Comparison of ENCODE assay signal across 25 cellular contexts in the genomic region with DNA sequence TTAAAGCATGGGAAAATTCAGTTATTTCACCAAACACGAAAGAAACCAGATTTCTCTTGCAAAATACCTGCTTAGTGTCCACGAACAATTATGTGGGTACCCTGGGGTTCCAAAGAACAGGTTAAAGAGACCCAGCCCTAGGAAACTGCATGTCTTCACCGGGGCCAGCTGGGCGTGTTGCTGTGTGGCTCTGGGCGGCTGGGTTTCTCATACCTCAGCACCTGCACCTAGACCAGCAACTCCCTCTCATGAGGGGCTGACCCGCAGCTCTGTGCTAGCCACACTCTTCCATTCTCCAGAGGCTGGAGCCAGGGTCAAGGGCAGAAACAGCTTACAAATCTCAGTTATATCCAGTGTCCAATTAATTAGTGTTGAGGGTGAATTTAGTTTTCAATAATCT. TPM values are rescaled to one million over a fixed set of nuclear protein-coding genes. Genes with fewer than 3 reads are reported as not detected.
DNase-seq lines count a peak whose midpoint lies in the region; ATAC-seq and TF ChIP-seq lines count a peak whose summit lies in the region.
"Had no signal": no experiment of that assay in that cellular context is flagged by ENCODE, and none has a peak within 500 bp of the region (broad histone marks: within the 10 kb centered on the region; RNA-seq: fewer than 3 reads in every experiment).

No MANE protein-coding gene starts in this region.

- H3K27ac Mint-ChIP-seq in activated CD8-positive, alpha-beta memory T cell treated with anti-CD3 and anti-CD28 coated beads, Interleukin-2, amount 10 ng/mL, durations not matched to agents 7 days and 5 days, result no peak overlapping the region
- peak overlapping the region; percentile 91 for H3K27ac Mint-ChIP-seq in dendritic cell treated with granulocyte-macrophage colony-stimulating factor and Interleukin-4, amounts not matched to agents 40 ng/mL and 50 ng/mL, for 4 days
- H3K27ac Mint-ChIP-seq: CD4-positive, alpha-beta T cell had no signal

- CTCF ChIA-PET in activated CD8-positive, alpha-beta memory T cell treated with anti-CD3 and anti-CD28 coated beads, Interleukin-2, amount 10 ng/mL, durations not matched to agents 7 days and 5 days (lab: Charles Lee), result interaction anchor here (1.2 to 3.7 kb wide), 3 partner anchors 72 to 262 kb away, joined by 3 to 13 read pairs (median 7); no protein-coding TSS in a partner anchor

- H3K36me3 Mint-ChIP-seq in activated CD8-positive, alpha-beta memory T cell treated with anti-CD3 and anti-CD28 coated beads, Interleukin-2, amount 10 ng/mL, durations not matched to agents 7 days and 5 days, result no peaks in the 10 kb centered on the region
- H3K36me3 Mint-ChIP-seq in dendritic cell treated with granulocyte-macrophage colony-stimulating factor and Interleukin-4, amounts not matched to agents 40 ng/mL and 50 ng/mL, for 4 days (ENCODE audit: low read depth), result peaks cover 16% of the 10 kb centered on the region

- intact Hi-C loops in dendritic cell treated with granulocyte-macrophage colony-stimulating factor and Interleukin-4, amounts not matched to agents 40 ng/mL and 50 ng/mL, for 4 days (cut with micrococcal nuclease), result no loop called here

- peak; percentile 2 for DNase-seq in activated CD8-positive, alpha-beta memory T cell treated with anti-CD3 and anti-CD28 coated beads, Interleukin-2, amount 10 ng/mL, durations not matched to agents 7 days and 5 days
- no peak for DNase-seq in activated CD8-positive, alpha-beta memory T cell treated with anti-CD3 and anti-CD28 coated beads, Interleukin-2, amount 50 U/mL, for 4 hours
- DNase-seq in osteoblast (ENCODE audit: insufficient read length, low spot score, missing footprints) (no peak), H7 (no peak), OCI-M1 (lab: John Stamatoyannopoulos, UW) (no peak)
- no peak for DNase-seq in stimulated activated CD4-positive, alpha-beta T cell treated with anti-CD3 and anti-CD28 coated beads, Interleukin-15, amount 100 ng/mL, for 24 hours
- DNase-seq: ACHN; Caco-2; CD4-positive, alpha-beta T cell; DMS 273 treated with DMSO at 0.1 percent for 48 hours; DND-41; GOT3; NCI-H1105 treated with DMSO at 0.1 percent for 48 hours; NCI-H1694; NCI-H2081; NCI-H2171; NCI-H345; NCI-H524; NCI-H774 had no signal

- H3K4me1 Mint-ChIP-seq in activated CD8-positive, alpha-beta memory T cell treated with anti-CD3 and anti-CD28 coated beads, Interleukin-2, amount 10 ng/mL, durations not matched to agents 7 days and 5 days, result peaks cover 19% of the 10 kb centered on the region
- H3K4me1 Mint-ChIP-seq in dendritic cell treated with granulocyte-macrophage colony-stimulating factor and Interleukin-4, amounts not matched to agents 40 ng/mL and 50 ng/mL, for 4 days (ENCODE audit: low read depth), result peaks cover 94% of the 10 kb centered on the region

- no peak overlapping the region for H3K27ac ChIP-seq in osteoblast (ENCODE audit: low read depth, low read length)
- H3K27ac ChIP-seq: 22Rv1, BLaER1, KMS-11 had no signal

- no peaks in the 10 kb centered on the region for H3K79me2 ChIP-seq in osteoblast (ENCODE audit: insufficient read depth, low read length)

- no peak overlapping the region for H2AFZ ChIP-seq in osteoblast (ENCODE audit: low read length)

- H4K20me1 ChIP-seq in osteoblast (ENCODE audit: insufficient read depth, low read length), result no peaks in the 10 kb centered on the region
- H4K20me1 ChIP-seq: BLaER1 had no signal

- H3K9me3 Mint-ChIP-seq in activated CD8-positive, alpha-beta memory T cell treated with anti-CD3 and anti-CD28 coated beads, Interleukin-2, amount 10 ng/mL, durations not matched to agents 7 days and 5 days (ENCODE audit: low read depth), result no peaks in the 10 kb centered on the region
- no peaks in the 10 kb centered on the region for H3K9me3 Mint-ChIP-seq in dendritic cell treated with granulocyte-macrophage colony-stimulating factor and Interleukin-4, amounts not matched to agents 40 ng/mL and 50 ng/mL, for 4 days
- H3K9me3 Mint-ChIP-seq: CD4-positive, alpha-beta T cell had no signal

- TF ChIP-seq CTCF in osteoblast (IDR thresholded peaks at IDR 0.05; ENCODE audit: extremely low read depth, low read depth, low read length), result no peak

- peak overlapping the region; percentile 48 for H3K4me2 ChIP-seq in osteoblast (ENCODE audit: insufficient read depth, low read length)
- H3K4me2 ChIP-seq: BLaER1 had no signal

- ATAC-seq in activated CD8-positive, alpha-beta memory T cell treated with anti-CD3 and anti-CD28 coated beads, Interleukin-2, amount 10 ng/mL, durations not matched to agents 7 days and 5 days, result no peak
- no peak for ATAC-seq in HG03039 (IDR thresholded peaks at IDR 0.05; ENCODE audit: unreplicated experiment)
- ATAC-seq: GM12878 had no signal

- H3K27me3 ChIP-seq in osteoblast (ENCODE audit: insufficient read depth, low read length), result no peaks in the 10 kb centered on the region
- no peaks in the 10 kb centered on the region for H3K27me3 ChIP-seq in H7 (ENCODE audit: control insufficient read depth, insufficient read depth, low read length)
- H3K27me3 ChIP-seq: BLaER1 had no signal

- no peaks in the 10 kb centered on the region for H3K9me3 ChIP-seq in osteoblast (ENCODE audit: low read depth, low read length)
- H3K9me3 ChIP-seq: BLaER1, Caco-2 had no signal

- no peak overlapping the region for H3K4me3 Mint-ChIP-seq in activated CD8-positive, alpha-beta memory T cell treated with anti-CD3 and anti-CD28 coated beads, Interleukin-2, amount 10 ng/mL, durations not matched to agents 7 days and 5 days
- no peak overlapping the region for H3K4me3 Mint-ChIP-seq in dendritic cell treated with granulocyte-macrophage colony-stimulating factor and Interleukin-4, amounts not matched to agents 40 ng/mL and 50 ng/mL, for 4 days
- H3K4me3 Mint-ChIP-seq: CD4-positive, alpha-beta T cell had no signal

- no peak overlapping the region for H3K4me3 ChIP-seq in osteoblast (ENCODE audit: insufficient read depth, low read length)
- no peak overlapping the region for H3K4me3 ChIP-seq in H7 (ENCODE audit: insufficient read depth, low read depth, low read length)
- H3K4me3 ChIP-seq: BLaER1, GM12878 had no signal

- H3K36me3 ChIP-seq in osteoblast (ENCODE audit: insufficient read depth, low read length), result no peaks in the 10 kb centered on the region
- peaks cover 2% of the 10 kb centered on the region for H3K36me3 ChIP-seq in H7 (replicated peaks; ENCODE audit: control insufficient read depth, insufficient read depth, low read length)

- no peaks in the 10 kb centered on the region for H3K27me3 Mint-ChIP-seq in activated CD8-positive, alpha-beta memory T cell treated with anti-CD3 and anti-CD28 coated beads, Interleukin-2, amount 10 ng/mL, durations not matched to agents 7 days and 5 days
- no peaks in the 10 kb centered on the region for H3K27me3 Mint-ChIP-seq in dendritic cell treated with granulocyte-macrophage colony-stimulating factor and Interleukin-4, amounts not matched to agents 40 ng/mL and 50 ng/mL, for 4 days
- H3K27me3 Mint-ChIP-seq: CD4-positive, alpha-beta T cell had no signal

- peaks cover 5% of the 10 kb centered on the region for H3K4me1 ChIP-seq in osteoblast (ENCODE audit: insufficient read depth, low read length)

RNA-seq across cellular contexts. Expression of a gene that starts 40.3 kb away (rescaled TPM):
- 10 to 100 TPM; 11.2 to 20.3 TPM for total RNA-seq in activated CD8-positive, alpha-beta memory T cell treated with anti-CD3 and anti-CD28 coated beads, Interleukin-2, amount 10 ng/mL, durations not matched to agents 7 days and 5 days
- total RNA-seq in osteoblast, result 6.9 and 9.1 TPM in 2 replicates
- total RNA-seq in H7 (2014; rRNA removed; shearing (Covaris generic)), result 21.0 and 38.5 TPM in 2 replicates
